Comparison of ENCODE assay signal across 8 cellular contexts in the genomic region with DNA sequence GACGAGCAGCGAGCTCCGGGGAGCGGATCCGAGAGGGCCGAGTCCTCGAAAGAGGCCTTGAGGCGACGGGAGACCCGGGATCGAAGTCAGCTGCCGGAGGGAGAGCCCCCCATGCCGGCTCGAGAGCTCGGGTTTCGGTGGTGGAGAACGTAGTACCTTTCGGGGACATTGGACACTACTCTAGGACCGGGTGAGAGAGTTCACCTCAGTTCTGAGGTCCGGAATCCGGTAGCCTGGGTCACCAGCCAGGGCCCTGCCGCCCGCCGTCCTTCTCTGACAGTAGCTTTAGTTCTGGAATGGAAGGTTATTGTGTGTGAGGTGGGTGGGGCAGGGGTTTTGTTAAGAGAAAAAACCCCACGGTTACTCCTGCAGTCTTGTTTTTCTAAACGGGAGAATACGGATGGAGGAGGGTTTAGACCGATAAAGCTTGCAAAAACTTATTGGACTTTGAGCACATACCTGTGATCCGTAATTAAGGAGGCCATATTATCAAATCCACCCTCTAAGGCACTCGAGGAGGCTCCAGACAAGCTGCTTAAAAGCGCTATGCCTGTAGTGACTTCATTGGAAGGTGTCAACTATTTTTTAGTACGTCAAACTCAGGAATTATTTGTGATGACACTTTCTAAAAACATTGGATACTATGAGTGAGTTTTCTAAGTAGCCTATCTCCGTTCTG. TPM values are rescaled to one million over a fixed set of nuclear protein-coding genes. Genes with fewer than 3 reads are reported as not detected.
DNase-seq lines count a peak whose midpoint lies in the region; ATAC-seq, FAIRE-seq and TF ChIP-seq lines count a peak whose summit lies in the region.

No MANE protein-coding gene starts in this region.

- H3K9ac ChIP-seq in OCI-LY3 (ENCODE audit: low read length) (peak overlapping the region; percentile 83), liver (ENCODE audit: low read depth in 1 of 2, low read length in 2 of 2) (peak overlapping the region; percentile 97 to 98)

- WGBS in liver = under 1% methylated on average over 33 of the region's 33 CpGs

- no peaks in the 10 kb centered on the region for H3K36me3 ChIP-seq in OCI-LY3 (replicated peaks; ENCODE audit: low read depth, low read length)
- no peaks in the 10 kb centered on the region for H3K36me3 ChIP-seq in bronchial epithelial cell (ENCODE audit: control insufficient read depth, insufficient read depth, low read length)
- no peaks in the 10 kb centered on the region for H3K36me3 ChIP-seq in liver (ENCODE audit: control insufficient read depth in 4 of 4, insufficient read depth in 3 of 4, low read depth in 1 of 4, low read length in 3 of 4)

- H3K4me1 ChIP-seq in OCI-LY3 (ENCODE audit: low read length) (peaks cover 16% of the 10 kb centered on the region), liver (ENCODE audit: control insufficient read depth in 4 of 4, insufficient read depth in 4 of 4, low read length in 3 of 4) (peaks cover 3 to 19% (median 18%) of the 10 kb centered on the region in 4 donors)

- H3K27ac ChIP-seq in OCI-LY3 (ENCODE audit: low read length) (peak overlapping the region; percentile 64), liver (ENCODE audit: low read depth in 1 of 2, low read length in 2 of 2) (peak overlapping the region; percentile 94 to 97)

- H3K4me3 ChIP-seq in OCI-LY3 (ENCODE audit: low read length) = peak overlapping the region; percentile 93
- peak overlapping the region; percentile 75 for H3K4me3 ChIP-seq in bronchial epithelial cell (ENCODE audit: low read depth, low read length)
- peak overlapping the region; percentile 74 to 90 (median 86) for H3K4me3 ChIP-seq in liver (ENCODE audit: low read depth in 1 of 3, low read length in 3 of 3)

- in situ Hi-C loops in GM13976 (cut with MboI; ENCODE audit: low sequenced_read_pairs, unreplicated experiment) = no loop called here

- no peaks in the 10 kb centered on the region for H3K27me3 ChIP-seq in OCI-LY3 (ENCODE audit: low read depth, low read length)
- H3K27me3 ChIP-seq in bronchial epithelial cell (ENCODE audit: control insufficient read depth, insufficient read depth, low read length) = no peaks in the 10 kb centered on the region
- no peaks in the 10 kb centered on the region for H3K27me3 ChIP-seq in liver (ENCODE audit: control insufficient read depth in 4 of 4, insufficient read depth in 4 of 4, low read length in 3 of 4)

- peak overlapping the region; percentile 71 for H2AFZ ChIP-seq in OCI-LY3 (ENCODE audit: low read depth, low read length)

- no peak for TF ChIP-seq CTCF in OCI-LY3 (IDR thresholded peaks at IDR 0.05; ENCODE audit: low read depth, low read length)
- TF ChIP-seq CTCF in bronchial epithelial cell (IDR thresholded peaks at IDR 0.05; ENCODE audit: insufficient read depth, low read length, severe bottlenecking) = no peak
- TF ChIP-seq CTCF in liver (IDR thresholded peaks at IDR 0.05; ENCODE audit: low read depth, low read length, missing input control) = no peak
- no peak for TF ChIP-seq CTCF in GM13976 (IDR thresholded peaks at IDR 0.05; ENCODE audit: borderline replicate concordance, control extremely low read depth, extremely low read depth, insufficient read depth, missing control alignments)

- peaks cover 50% of the 10 kb centered on the region for H3K79me2 ChIP-seq in OCI-LY3 (ENCODE audit: low read length)

- TF ChIP-seq RAD21 in liver (IDR thresholded peaks at IDR 0.05) = no peak

- H3K9me3 ChIP-seq in OCI-LY3 (ENCODE audit: insufficient read depth, low read length) (no peaks in the 10 kb centered on the region), liver (ENCODE audit: control insufficient read depth in 4 of 4, low read length in 3 of 4) (no peaks in the 10 kb centered on the region)

- no peak for FAIRE-seq in bronchial epithelial cell (lab: Jason Lieb, UNC)

- peak; percentile 22 for DNase-seq in SIG-M5 treated with dmso at 0.1 percent for 504 hours (lab: John Stamatoyannopoulos, UW; ENCODE audit: unreplicated experiment)
- DNase-seq in SIG-M5 (lab: John Stamatoyannopoulos, UW) = no peak
- DNase-seq in bronchial epithelial cell (ENCODE audit: low read depth) = peak; percentile 39
- peak; percentile 1 to 58 (median 23) for DNase-seq in stimulated activated naive CD4-positive, alpha-beta T cell (lab: John Stamatoyannopoulos, UW)
- no peak for DNase-seq in GM13976 (ENCODE audit: low spot score)

- 0 out of 2 replicates have a peak, but pooled peaks cover 2% of the 10 kb centered on the region for H4K20me1 ChIP-seq in OCI-LY3 (ENCODE audit: insufficient read depth, low read length)

- ATAC-seq in HG02759 (IDR thresholded peaks at IDR 0.05; ENCODE audit: unreplicated experiment) = peak; percentile 12

- H3K4me2 ChIP-seq in OCI-LY3 (ENCODE audit: low read length) = peak overlapping the region; percentile 75

TF ChIP-seq in liver, 16 proteins besides CTCF, POLR2A, EP300 and RAD21:
- TF ChIP-seq HNF4A (conservative IDR thresholded peaks at IDR 0.05) (peak; percentile 35 to 41), TAF1 (conservative IDR thresholded peaks at IDR 0.05) (no peak)
TF ChIP-seq in liver: peak in this region for 1.

RNA-seq across cellular contexts. Expression of gene SCYL2, which starts 0.8 kb away (rescaled TPM):
- total RNA-seq in bronchial epithelial cell = 29.5 and 49.7 TPM in 2 replicates
- total RNA-seq in liver = 10 to 100 TPM; 24.9 to 32.5 TPM
- 10 to 100 TPM; 10.0 to 12.8 TPM for polyA plus RNA-seq in liver

RNA-seq across cellular contexts. Expression of gene DEPDC4, which starts 0.9 kb away (rescaled TPM):
- total RNA-seq in bronchial epithelial cell = 1.8 and 2.1 TPM in 2 replicates
- 1 to 10 TPM; 1.7 to 6.9 TPM for total RNA-seq in liver
- polyA plus RNA-seq in liver = 1 to 10 TPM in 1 of 2 donors, under 1 TPM in 1; 0.39 to 2.1 TPM

Comparison
In these comparisons a context has a peak if more than half of its experiments do, and no peak if none do; other contexts are left out.
1. DNase-seq: peak in SIG-M5 treated with dmso at 0.1 percent for 504 hours (single experiment), bronchial epithelial cell (single experiment) and stimulated activated naive CD4-positive, alpha-beta T cell (6 of 6); none in SIG-M5 (single experiment) and GM13976 (single experiment).
2. Peak in every context shown above with its lines, with median percentiles within 50 percentile points of each other: H3K4me3 ChIP-seq.